Comparison of ENCODE assay signal across 2 cellular contexts in genomic region chr15:80109388-80109787, GRCh38.
TF ChIP-seq lines count a peak whose summit lies in the region.

No MANE protein-coding gene starts in this region.

TF ChIP-seq in GM23338, 12 proteins besides CTCF, POLR2A, EP300 and RAD21:
- no peak for TF ChIP-seq ZNF462 (CRISPR knock-in tag; IDR thresholded peaks at IDR 0.05)

TF ChIP-seq in WTC11, 78 proteins besides CTCF, POLR2A, EP300 and RAD21 (continued from another document):
- TF ChIP-seq PREB (CRISPR knock-in tag; IDR thresholded peaks at IDR 0.05; ENCODE audit: borderline replicate concordance), result no peak
- TF ChIP-seq, protein P1, sequence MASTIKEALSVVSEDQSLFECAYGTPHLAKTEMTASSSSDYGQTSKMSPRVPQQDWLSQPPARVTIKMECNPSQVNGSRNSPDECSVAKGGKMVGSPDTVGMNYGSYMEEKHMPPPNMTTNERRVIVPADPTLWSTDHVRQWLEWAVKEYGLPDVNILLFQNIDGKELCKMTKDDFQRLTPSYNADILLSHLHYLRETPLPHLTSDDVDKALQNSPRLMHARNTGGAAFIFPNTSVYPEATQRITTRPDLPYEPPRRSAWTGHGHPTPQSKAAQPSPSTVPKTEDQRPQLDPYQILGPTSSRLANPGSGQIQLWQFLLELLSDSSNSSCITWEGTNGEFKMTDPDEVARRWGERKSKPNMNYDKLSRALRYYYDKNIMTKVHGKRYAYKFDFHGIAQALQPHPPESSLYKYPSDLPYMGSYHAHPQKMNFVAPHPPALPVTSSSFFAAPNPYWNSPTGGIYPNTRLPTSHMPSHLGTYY (CRISPR knock-in tag; IDR thresholded peaks at IDR 0.05), result no peak
